ENCODE assay signal across 8 cellular contexts in genomic region chr3:185825639-185826481, GRCh38. TPM values are rescaled to one million over a fixed set of nuclear protein-coding genes. Genes with fewer than 3 reads are reported as not detected.
DNase-seq lines count a peak whose midpoint lies in the region; ATAC-seq and TF ChIP-seq lines count a peak whose summit lies in the region.

No MANE protein-coding gene starts in this region.

- peak overlapping the region; percentile 79 to 87 (median 82) for H3K4me3 Mint-ChIP-seq in CD4-positive, alpha-beta memory T cell
- peak overlapping the region; percentile 73 for H3K4me3 Mint-ChIP-seq in activated CD4-positive, alpha-beta memory T cell treated with anti-CD3 and anti-CD28 coated beads, Interleukin-2, amount 10 ng/mL, durations not matched to agents 7 days and 5 days
- H3K4me3 Mint-ChIP-seq in natural killer cell treated with Interleukin-12 subunit alpha and Interleukin-12 subunit beta and Interleukin-15 and Interleukin-18, amount 100 ng/mL, for 72 hours, result peak overlapping the region; percentile 68

- H3K27ac Mint-ChIP-seq in CD4-positive, alpha-beta memory T cell, result no peak overlapping the region
- H3K27ac Mint-ChIP-seq in activated CD4-positive, alpha-beta memory T cell treated with anti-CD3 and anti-CD28 coated beads, Interleukin-2, amount 10 ng/mL, durations not matched to agents 7 days and 5 days, result no peak overlapping the region
- H3K27ac Mint-ChIP-seq in natural killer cell treated with Interleukin-12 subunit alpha and Interleukin-12 subunit beta and Interleukin-15 and Interleukin-18, amount 100 ng/mL, for 72 hours, result no peak overlapping the region

- CTCF ChIA-PET in CD4-positive, alpha-beta memory T cell (lab: Charles Lee; ENCODE audit: partially characterized antibody), result no interaction called here
- CTCF ChIA-PET in activated CD4-positive, alpha-beta memory T cell treated with anti-CD3 and anti-CD28 coated beads, Interleukin-2, amount 10 ng/mL, durations not matched to agents 7 days and 5 days (lab: Charles Lee), result no interaction called here

- peak overlapping the region in 1 of 2 donors; percentile 38 for H3K4me3 ChIP-seq in CD4-positive, alpha-beta memory T cell (ENCODE audit: low read length in 2 of 2)
- H3K4me3 ChIP-seq in MG63, result peak overlapping the region; percentile 78
- H3K4me3 ChIP-seq in esophagus muscularis mucosa, result peak overlapping the region; percentile 62 to 82 (median 64)
- H3K4me3 ChIP-seq in aorta (ENCODE audit: low read length in 2 of 2), result peak overlapping the region; percentile 71 to 93

- 4% methylated on average over 25 of the region's 90 CpGs for WGBS in esophagus muscularis mucosa
- 1 to 2% methylated on average over 80 to 90 of the region's 90 CpGs for WGBS in aorta, 2 donors

- no peaks in the 10 kb centered on the region for H3K9me3 ChIP-seq in CD4-positive, alpha-beta memory T cell (ENCODE audit: control insufficient read depth in 1 of 2, low read length in 2 of 2)
- H3K9me3 ChIP-seq in MG63 (peaks cover 8% of the 10 kb centered on the region; the same call in 1 of the 2 replicates), esophagus muscularis mucosa (no peaks in the 10 kb centered on the region), aorta (ENCODE audit: control insufficient read depth, low read length) (no peaks in the 10 kb centered on the region)

- H3K27me3 Mint-ChIP-seq in CD4-positive, alpha-beta memory T cell, result peaks cover 43 to 59% of the 10 kb centered on the region in 2 donors
- H3K27me3 Mint-ChIP-seq in activated CD4-positive, alpha-beta memory T cell treated with anti-CD3 and anti-CD28 coated beads, Interleukin-2, amount 10 ng/mL, durations not matched to agents 7 days and 5 days, result peaks cover 77% of the 10 kb centered on the region
- H3K27me3 Mint-ChIP-seq in natural killer cell treated with Interleukin-12 subunit alpha and Interleukin-12 subunit beta and Interleukin-15 and Interleukin-18, amount 100 ng/mL, for 72 hours, result peaks cover 37 to 39% of the 10 kb centered on the region in 2 donors

- H3K27me3 ChIP-seq in CD4-positive, alpha-beta memory T cell (ENCODE audit: insufficient read depth, low read length), result peaks cover 20% of the 10 kb centered on the region
- H3K27me3 ChIP-seq in MG63 (no peaks in the 10 kb centered on the region), esophagus muscularis mucosa (peaks cover 10 to 79% (median 47%) of the 10 kb centered on the region in 4 donors), aorta (ENCODE audit: control insufficient read depth in 1 of 2, insufficient read depth in 2 of 2, low read length in 1 of 2) (peaks cover 0 to 2% of the 10 kb centered on the region in 2 donors)

- H3K36me3 Mint-ChIP-seq in CD4-positive, alpha-beta memory T cell, result peaks cover 0 to 1% of the 10 kb centered on the region in 2 donors
- H3K36me3 Mint-ChIP-seq in activated CD4-positive, alpha-beta memory T cell treated with anti-CD3 and anti-CD28 coated beads, Interleukin-2, amount 10 ng/mL, durations not matched to agents 7 days and 5 days (ENCODE audit: low read depth), result no peaks in the 10 kb centered on the region
- H3K36me3 Mint-ChIP-seq in natural killer cell treated with Interleukin-12 subunit alpha and Interleukin-12 subunit beta and Interleukin-15 and Interleukin-18, amount 100 ng/mL, for 72 hours, result peaks cover 2% of the 10 kb centered on the region

- ATAC-seq in GM21447 (IDR thresholded peaks at IDR 0.05; ENCODE audit: unreplicated experiment) (peak; percentile 38), aorta (ENCODE audit: low FRiP score) (peak; percentile 25)
- peak; percentile 64 to 72 for ATAC-seq in natural killer cell treated with Interleukin-12 subunit alpha and Interleukin-12 subunit beta and Interleukin-15 and Interleukin-18, amount 100 ng/mL, for 72 hours

- TF ChIP-seq CTCF in esophagus muscularis mucosa (IDR thresholded peaks at IDR 0.05), result no peak

- intact Hi-C loops in CD4-positive, alpha-beta memory T cell (cut with micrococcal nuclease), result loop anchor here (10.0 kb wide), 1 partner anchor 109 kb away; the partner anchor contains the start of gene TRA2B
- intact Hi-C loops in esophagus muscularis mucosa (cut with DNase I) (no loop called here), aorta (cut with DNase I) (no loop called here)

- H3K4me1 Mint-ChIP-seq in CD4-positive, alpha-beta memory T cell, result peaks cover 5 to 21% (median 11%) of the 10 kb centered on the region in 4 donors
- H3K4me1 Mint-ChIP-seq in activated CD4-positive, alpha-beta memory T cell treated with anti-CD3 and anti-CD28 coated beads, Interleukin-2, amount 10 ng/mL, durations not matched to agents 7 days and 5 days, result peaks cover 15% of the 10 kb centered on the region
- peaks cover 0 to 15% of the 10 kb centered on the region in 2 donors for H3K4me1 Mint-ChIP-seq in natural killer cell treated with Interleukin-12 subunit alpha and Interleukin-12 subunit beta and Interleukin-15 and Interleukin-18, amount 100 ng/mL, for 72 hours (ENCODE audit: low read depth in 2 of 2)

- peak in 1 of 5 donors; percentile 25 for DNase-seq in CD4-positive, alpha-beta memory T cell
- DNase-seq in MG63, result peak; percentile 73
- peak; percentile 49 for DNase-seq in activated CD4-positive, alpha-beta memory T cell treated with anti-CD3 and anti-CD28 coated beads, Interleukin-2, amount 10 ng/mL, durations not matched to agents 7 days and 5 days
- no peak for DNase-seq in esophagus muscularis mucosa (ENCODE audit: extremely low spot score)
- DNase-seq in natural killer cell treated with Interleukin-12 subunit alpha and Interleukin-12 subunit beta and Interleukin-15 and Interleukin-18, amount 100 ng/mL, for 72 hours (ENCODE audit: low spot score), result no peak
- peak; percentile 61 to 76 for DNase-seq in aorta
- no peak for DNase-seq in foreskin melanocyte

- POLR2A ChIA-PET in CD4-positive, alpha-beta memory T cell (lab: Charles Lee; ENCODE audit: partially characterized antibody), result no interaction called here
- POLR2A ChIA-PET in activated CD4-positive, alpha-beta memory T cell treated with anti-CD3 and anti-CD28 coated beads, Interleukin-2, amount 10 ng/mL, durations not matched to agents 7 days and 5 days (lab: Charles Lee), result no interaction called here

- no peak for TF ChIP-seq EP300 in esophagus muscularis mucosa (IDR thresholded peaks at IDR 0.05)

- TF ChIP-seq POLR2A in esophagus muscularis mucosa (IDR thresholded peaks at IDR 0.05; ENCODE audit: low read depth), result no peak

- peaks cover 12% of the 10 kb centered on the region for H3K4me1 ChIP-seq in CD4-positive, alpha-beta memory T cell (ENCODE audit: insufficient read depth, low read length)
- H3K4me1 ChIP-seq in esophagus muscularis mucosa (peaks cover 20 to 38% (median 35%) of the 10 kb centered on the region in 4 donors), aorta (ENCODE audit: control insufficient read depth in 1 of 2, insufficient read depth in 2 of 2, low read length in 2 of 2) (no peaks in the 10 kb centered on the region)

- no peaks in the 10 kb centered on the region for H3K36me3 ChIP-seq in CD4-positive, alpha-beta memory T cell (ENCODE audit: insufficient read depth, low read length)
- H3K36me3 ChIP-seq in MG63, result peaks cover 25% of the 10 kb centered on the region
- no peaks in the 10 kb centered on the region for H3K36me3 ChIP-seq in esophagus muscularis mucosa
- no peaks in the 10 kb centered on the region for H3K36me3 ChIP-seq in aorta (ENCODE audit: control insufficient read depth in 1 of 2, insufficient read depth in 2 of 2, low read length in 1 of 2)

- H3K9me3 Mint-ChIP-seq in CD4-positive, alpha-beta memory T cell, result peaks cover 0 to 5% (median 1%) of the 10 kb centered on the region in 8 donors
- no peaks in the 10 kb centered on the region for H3K9me3 Mint-ChIP-seq in activated CD4-positive, alpha-beta memory T cell treated with anti-CD3 and anti-CD28 coated beads, Interleukin-2, amount 10 ng/mL, durations not matched to agents 7 days and 5 days
- no peaks in the 10 kb centered on the region for H3K9me3 Mint-ChIP-seq in natural killer cell treated with Interleukin-12 subunit alpha and Interleukin-12 subunit beta and Interleukin-15 and Interleukin-18, amount 100 ng/mL, for 72 hours

- no peak overlapping the region for H3K27ac ChIP-seq in CD4-positive, alpha-beta memory T cell (ENCODE audit: low read depth, low read length)
- H3K27ac ChIP-seq in esophagus muscularis mucosa (replicated peaks in 1 of 4), result peak overlapping the region; percentile 44 to 79 (median 69)
- H3K27ac ChIP-seq in aorta (ENCODE audit: low read depth in 1 of 2, low read length in 2 of 2), result no peak overlapping the region

RNA-seq across cellular contexts. Expression of gene IGF2BP2, which starts 1.0 kb away (rescaled TPM):
- total RNA-seq in CD4-positive, alpha-beta memory T cell, result not detected
- polyA plus RNA-seq in CD4-positive, alpha-beta memory T cell, result not detected
- total RNA-seq in MG63 (2014; rRNA removed; shearing (Covaris generic); ENCODE audit: low replicate concordance), result 26.2 and 49.3 TPM in 2 replicates
- under 1 TPM; 0.13 to 0.40 TPM for total RNA-seq in activated CD4-positive, alpha-beta memory T cell treated with anti-CD3 and anti-CD28 coated beads, Interleukin-2, amount 10 ng/mL, durations not matched to agents 7 days and 5 days
- total RNA-seq in esophagus muscularis mucosa (1 to 10 TPM; 5.4 to 7.9 (median 6.2) TPM), aorta (10 to 100 TPM; 10.0 to 17.5 TPM)
- total RNA-seq in natural killer cell treated with Interleukin-12 subunit alpha and Interleukin-12 subunit beta and Interleukin-15 and Interleukin-18, amount 100 ng/mL, for 72 hours, result 1 to 10 TPM; 3.5 to 5.0 TPM
- 1 to 10 TPM in 1 of 2 donors, under 1 TPM in 1; 0.18 to 2.3 TPM for polyA plus RNA-seq in aorta

Comparison
In these comparisons a context has a peak if more than half of its experiments do, and no peak if none do; other contexts are left out.
1. DNase-seq: peak in MG63 (single experiment), activated CD4-positive, alpha-beta memory T cell treated with anti-CD3 and anti-CD28 coated beads, Interleukin-2, amount 10 ng/mL, durations not matched to agents 7 days and 5 days (single experiment) and aorta (2 of 2); none in esophagus muscularis mucosa (single experiment), natural killer cell treated with Interleukin-12 subunit alpha and Interleukin-12 subunit beta and Interleukin-15 and Interleukin-18, amount 100 ng/mL, for 72 hours (single experiment) and foreskin melanocyte (single experiment).
2. H3K27ac ChIP-seq: peak in esophagus muscularis mucosa (4 of 4); none in CD4-positive, alpha-beta memory T cell (single experiment) and aorta (0 of 2).
3. Peak in every context shown above with its lines, with median percentiles within 50 percentile points of each other: H3K4me3 Mint-ChIP-seq and ATAC-seq.